In the genomic region with DNA sequence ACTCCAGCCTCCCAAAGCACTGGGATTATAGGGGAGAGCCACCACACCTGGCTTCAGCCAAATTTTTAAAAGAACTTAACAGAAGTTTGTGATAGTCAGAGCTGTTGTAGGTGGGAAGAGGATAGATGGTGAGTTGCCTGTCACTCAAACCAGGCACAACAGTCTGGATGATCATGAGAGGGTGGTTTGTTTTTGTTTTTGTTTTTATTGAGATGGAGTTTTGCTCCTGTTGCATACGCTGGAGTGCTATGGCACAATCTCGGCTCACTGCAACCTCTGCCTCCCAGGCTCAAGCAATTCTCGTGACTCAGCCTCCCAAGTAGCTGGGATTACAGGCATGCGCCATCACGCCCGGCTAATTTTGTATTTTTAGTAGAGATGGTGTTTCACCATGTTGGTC, we compare ENCODE assay signal across 19 cellular contexts. TPM values are rescaled to one million over a fixed set of nuclear protein-coding genes. Genes with fewer than 3 reads are reported as not detected.
"Had no signal": no experiment of that assay in that cellular context is flagged by ENCODE, and none has a peak within 500 bp of the region (broad histone marks: within the 10 kb centered on the region; RNA-seq: fewer than 3 reads in every experiment).

No MANE protein-coding gene starts in this region.

RNA-seq across cellular contexts. Expression of a gene that starts 1.9 kb away (rescaled TPM):
- total RNA-seq: left lobe of liver; left ventricle myocardium superior; lung microvascular endothelial cell; myocyte; naive thymus-derived CD4-positive, alpha-beta T cell; natural killer cell treated with Interleukin-12 subunit alpha and Interleukin-12 subunit beta and Interleukin-15 and Interleukin-18, amount 100 ng/mL, for 72 hours; progenitor cell of endocrine pancreas; pulmonary artery endothelial cell; renal cortical epithelial cell; right lobe of liver; suprapubic skin; thoracic aorta; uterus had no signal
- polyA plus RNA-seq: keratinocyte; naive thymus-derived CD4-positive, alpha-beta T cell; neural cell had no signal

RNA-seq across cellular contexts. Expression of a gene that starts 39.6 kb away (rescaled TPM):
- total RNA-seq: hepatocyte; lung microvascular endothelial cell; mesenteric fat pad; naive thymus-derived CD4-positive, alpha-beta T cell; progenitor cell of endocrine pancreas; pulmonary artery endothelial cell; renal cortical epithelial cell; right atrium auricular region; thoracic aorta; ureter; uterus had no signal
- polyA plus RNA-seq: hepatocyte; keratinocyte; naive thymus-derived CD4-positive, alpha-beta T cell; neural cell had no signal
